ENCODE assay signal across 21 cellular contexts in genomic region chr11:45927684-45928413, GRCh38. TPM values are rescaled to one million over a fixed set of nuclear protein-coding genes. Genes with fewer than 3 reads are reported as not detected.
DNase-seq lines count a peak whose midpoint lies in the region; ATAC-seq and TF ChIP-seq lines count a peak whose summit lies in the region.
"Had no signal": no experiment of that assay in that cellular context is flagged by ENCODE, and none has a peak within 500 bp of the region (broad histone marks: within the 10 kb centered on the region; RNA-seq: fewer than 3 reads in every experiment).

No MANE protein-coding gene starts in this region.

- no peaks in the 10 kb centered on the region for H3K9me3 Mint-ChIP-seq in activated naive CD4-positive, alpha-beta T cell treated with anti-CD3 and anti-CD28 coated beads, Interleukin-2, amount 10 ng/mL, durations not matched to agents 7 days and 5 days
- no peaks in the 10 kb centered on the region for H3K9me3 Mint-ChIP-seq in activated naive CD4-positive, alpha-beta T cell treated with anti-CD3 and anti-CD28 coated beads for 36 hours
- H3K9me3 Mint-ChIP-seq in progenitor cell of endocrine pancreas (ENCODE audit: low read depth): no peaks in the 10 kb centered on the region
- H3K9me3 Mint-ChIP-seq: HFFc6; T-helper 1 cell treated with Interleukin-12 subunit alpha and Interleukin-12 subunit beta and Interleukin-4 antibody, amounts not matched to agents 30 μg/mL and 1 μg/mL, for 36 hours had no signal

- H3K4me1 ChIP-seq in lower lobe of right lung: peaks cover 23% of the 10 kb centered on the region

- DNase-seq in activated naive CD4-positive, alpha-beta T cell treated with anti-CD3 and anti-CD28 coated beads, Interleukin-2, amount 10 ng/mL, durations not matched to agents 7 days and 5 days: no peak
- DNase-seq in activated naive CD4-positive, alpha-beta T cell treated with anti-CD3 and anti-CD28 coated beads for 36 hours: no peak
- DNase-seq in GM13976 (ENCODE audit: low spot score): peak; percentile 33
- peak; percentile 67 for DNase-seq in coronary artery (ENCODE audit: low spot score)
- DNase-seq in progenitor cell of endocrine pancreas (ENCODE audit: low spot score, unreplicated experiment): no peak
- DNase-seq in NCI-H526 (lab: John Stamatoyannopoulos, UW): no peak
- DNase-seq in lower lobe of right lung: no peak
- DNase-seq: amygdala; Calu3; erythroblast; GF-D8; HFFc6; mesendoderm; NCI-H1105; nucleus accumbens; stimulated activated naive CD4-positive, alpha-beta T cell had no signal

- peaks cover 3% of the 10 kb centered on the region for H3K36me3 Mint-ChIP-seq in activated naive CD4-positive, alpha-beta T cell treated with anti-CD3 and anti-CD28 coated beads, Interleukin-2, amount 10 ng/mL, durations not matched to agents 7 days and 5 days
- peaks cover 3% of the 10 kb centered on the region for H3K36me3 Mint-ChIP-seq in activated naive CD4-positive, alpha-beta T cell treated with anti-CD3 and anti-CD28 coated beads for 36 hours (ENCODE audit: low read depth)
- peaks cover 11% of the 10 kb centered on the region for H3K36me3 Mint-ChIP-seq in progenitor cell of endocrine pancreas (ENCODE audit: insufficient read depth)

- H3K27ac ChIP-seq in coronary artery: no peak overlapping the region
- no peak overlapping the region for H3K27ac ChIP-seq in lower lobe of right lung

- no peak overlapping the region for H3K4me3 ChIP-seq in coronary artery
- H3K4me3 ChIP-seq in lower lobe of right lung: no peak overlapping the region

- intact Hi-C loops in activated naive CD4-positive, alpha-beta T cell treated with anti-CD3 and anti-CD28 coated beads for 36 hours (cut with micrococcal nuclease): no loop called here
- intact Hi-C loops in lower lobe of right lung (cut with DNase I): no loop called here

- H3K27me3 ChIP-seq in lower lobe of right lung (ENCODE audit: low read depth): peaks cover 12% of the 10 kb centered on the region

- in situ Hi-C loops in GM13976 (cut with MboI; ENCODE audit: low sequenced_read_pairs, unreplicated experiment): no loop called here

- CTCF ChIA-PET in activated naive CD4-positive, alpha-beta T cell treated with anti-CD3 and anti-CD28 coated beads, Interleukin-2, amount 10 ng/mL, durations not matched to agents 7 days and 5 days (lab: Charles Lee): no interaction called here
- CTCF ChIA-PET in activated naive CD4-positive, alpha-beta T cell treated with anti-CD3 and anti-CD28 coated beads for 36 hours (lab: Charles Lee): no interaction called here

- H3K4me1 Mint-ChIP-seq in activated naive CD4-positive, alpha-beta T cell treated with anti-CD3 and anti-CD28 coated beads, Interleukin-2, amount 10 ng/mL, durations not matched to agents 7 days and 5 days: peaks cover 47% of the 10 kb centered on the region
- peaks cover 28% of the 10 kb centered on the region for H3K4me1 Mint-ChIP-seq in activated naive CD4-positive, alpha-beta T cell treated with anti-CD3 and anti-CD28 coated beads for 36 hours (ENCODE audit: low read depth)
- H3K4me1 Mint-ChIP-seq in progenitor cell of endocrine pancreas (ENCODE audit: low read depth): peaks cover 4% of the 10 kb centered on the region

- peak overlapping the region; percentile 28 for H3K27ac Mint-ChIP-seq in activated naive CD4-positive, alpha-beta T cell treated with anti-CD3 and anti-CD28 coated beads, Interleukin-2, amount 10 ng/mL, durations not matched to agents 7 days and 5 days
- no peak overlapping the region for H3K27ac Mint-ChIP-seq in activated naive CD4-positive, alpha-beta T cell treated with anti-CD3 and anti-CD28 coated beads for 36 hours
- peak overlapping the region; percentile 89 for H3K27ac Mint-ChIP-seq in progenitor cell of endocrine pancreas
- H3K27ac Mint-ChIP-seq: HFFc6; T-helper 1 cell treated with Interleukin-12 subunit alpha and Interleukin-12 subunit beta and Interleukin-4 antibody, amounts not matched to agents 30 μg/mL and 1 μg/mL, for 36 hours had no signal

- H3K36me3 ChIP-seq in lower lobe of right lung: peaks cover 14% of the 10 kb centered on the region

- no peak overlapping the region for H3K4me3 Mint-ChIP-seq in activated naive CD4-positive, alpha-beta T cell treated with anti-CD3 and anti-CD28 coated beads, Interleukin-2, amount 10 ng/mL, durations not matched to agents 7 days and 5 days
- H3K4me3 Mint-ChIP-seq in activated naive CD4-positive, alpha-beta T cell treated with anti-CD3 and anti-CD28 coated beads for 36 hours: no peak overlapping the region
- no peak overlapping the region for H3K4me3 Mint-ChIP-seq in progenitor cell of endocrine pancreas (ENCODE audit: low read depth)
- H3K4me3 Mint-ChIP-seq: HFFc6; T-helper 1 cell treated with Interleukin-12 subunit alpha and Interleukin-12 subunit beta and Interleukin-4 antibody, amounts not matched to agents 30 μg/mL and 1 μg/mL, for 36 hours had no signal

- H3K27me3 Mint-ChIP-seq in activated naive CD4-positive, alpha-beta T cell treated with anti-CD3 and anti-CD28 coated beads, Interleukin-2, amount 10 ng/mL, durations not matched to agents 7 days and 5 days: peaks cover 39% of the 10 kb centered on the region
- H3K27me3 Mint-ChIP-seq in activated naive CD4-positive, alpha-beta T cell treated with anti-CD3 and anti-CD28 coated beads for 36 hours (ENCODE audit: low read depth): peaks cover 9% of the 10 kb centered on the region
- peaks cover 8% of the 10 kb centered on the region for H3K27me3 Mint-ChIP-seq in progenitor cell of endocrine pancreas

- no peak for TF ChIP-seq CTCF in GM13976 (IDR thresholded peaks at IDR 0.05; ENCODE audit: borderline replicate concordance, control extremely low read depth, extremely low read depth, insufficient read depth, missing control alignments)
- no peak for TF ChIP-seq CTCF in coronary artery (IDR thresholded peaks at IDR 0.05)
- no peak for TF ChIP-seq CTCF in progenitor cell of endocrine pancreas (IDR thresholded peaks at IDR 0.05; ENCODE audit: unreplicated experiment)
- TF ChIP-seq CTCF in lower lobe of right lung (IDR thresholded peaks at IDR 0.05): no peak

- ATAC-seq in lower lobe of right lung: no peak
- ATAC-seq in GM21576 (IDR thresholded peaks at IDR 0.05; ENCODE audit: unreplicated experiment): no peak
- ATAC-seq: activated CD4-positive, CD25-positive, alpha-beta regulatory T cell treated with anti-CD3 and anti-CD28 coated beads, Interleukin-2, amount 50 U/mL, for 24 hours had no signal

- H3K9me3 ChIP-seq in lower lobe of right lung: no peaks in the 10 kb centered on the region

RNA-seq across cellular contexts. Expression of gene LARGE2, which starts 5.4 kb away (rescaled TPM):
- total RNA-seq in activated naive CD4-positive, alpha-beta T cell treated with anti-CD3 and anti-CD28 coated beads for 36 hours: under 1 TPM; 0.48 to 0.52 TPM
- total RNA-seq in progenitor cell of endocrine pancreas: 39.4 and 47.3 TPM in 2 replicates
- total RNA-seq in lower lobe of right lung: 5.0 TPM
- total RNA-seq: HFFc6, skeletal muscle tissue had no signal

RNA-seq across cellular contexts. Expression of gene PEX16, which starts 10.2 kb away (rescaled TPM):
- total RNA-seq in activated naive CD4-positive, alpha-beta T cell treated with anti-CD3 and anti-CD28 coated beads for 36 hours: 10 to 100 TPM; 28.6 to 32.5 TPM
- total RNA-seq in progenitor cell of endocrine pancreas (28.0 and 34.6 TPM in 2 replicates), lower lobe of right lung (22.7 TPM)

RNA-seq across cellular contexts. Expression of gene FREY1, which starts 20.8 kb away (rescaled TPM):
- under 1 TPM; 0.32 to 0.76 TPM for total RNA-seq in activated naive CD4-positive, alpha-beta T cell treated with anti-CD3 and anti-CD28 coated beads for 36 hours
- total RNA-seq in progenitor cell of endocrine pancreas (2.8 and 3.7 TPM in 2 replicates), lower lobe of right lung (0.53 TPM)
- total RNA-seq: RPMI7951 had no signal

RNA-seq across cellular contexts. Expression of gene MAPK8IP1, which starts 42.4 kb away (rescaled TPM):
- under 1 TPM; 0.22 to 0.57 TPM for total RNA-seq in activated naive CD4-positive, alpha-beta T cell treated with anti-CD3 and anti-CD28 coated beads for 36 hours
- total RNA-seq in progenitor cell of endocrine pancreas (43.0 and 48.1 TPM in 2 replicates), lower lobe of right lung (7.3 TPM)

Comparison
In these comparisons a context has a peak if more than half of its experiments do, and no peak if none do; other contexts are left out.
1. DNase-seq: peak in GM13976 (single experiment) and coronary artery (single experiment); none in activated naive CD4-positive, alpha-beta T cell treated with anti-CD3 and anti-CD28 coated beads, Interleukin-2, amount 10 ng/mL, durations not matched to agents 7 days and 5 days (single experiment), activated naive CD4-positive, alpha-beta T cell treated with anti-CD3 and anti-CD28 coated beads for 36 hours (single experiment), progenitor cell of endocrine pancreas (single experiment), NCI-H526 (0 of 2) and lower lobe of right lung (single experiment).